Comparison of ENCODE assay signal across 11 cellular contexts in genomic region chr19:11268783-11269267, GRCh38. TPM values are rescaled to one million over a fixed set of nuclear protein-coding genes. Genes with fewer than 3 reads are reported as not detected.
DNase-seq lines count a peak whose midpoint lies in the region; ATAC-seq and TF ChIP-seq lines count a peak whose summit lies in the region.
"Had no signal": no experiment of that assay in that cellular context is flagged by ENCODE, and none has a peak within 500 bp of the region (broad histone marks: within the 10 kb centered on the region; RNA-seq: fewer than 3 reads in every experiment).

No MANE protein-coding gene starts in this region.

- no peaks in the 10 kb centered on the region for H3K27me3 ChIP-seq in SJSA1 (replicated peaks)
- no peaks in the 10 kb centered on the region for H3K27me3 ChIP-seq in osteoblast (ENCODE audit: insufficient read depth, low read length)

- H3K36me3 ChIP-seq in SJSA1 (no peaks in the 10 kb centered on the region), osteoblast (ENCODE audit: insufficient read depth, low read length) (no peaks in the 10 kb centered on the region)

- no peak overlapping the region for H2AFZ ChIP-seq in osteoblast (ENCODE audit: low read length)

- H4K20me1 ChIP-seq in osteoblast (ENCODE audit: insufficient read depth, low read length): no peaks in the 10 kb centered on the region

- no peaks in the 10 kb centered on the region for H3K79me2 ChIP-seq in osteoblast (ENCODE audit: insufficient read depth, low read length)

- H3K4me1 ChIP-seq in SJSA1 (replicated peaks) (peaks cover 9% of the 10 kb centered on the region; the same call in 1 of the 2 replicates), osteoblast (ENCODE audit: insufficient read depth, low read length) (no peaks in the 10 kb centered on the region)

- H3K4me3 ChIP-seq in SJSA1: no peak overlapping the region
- no peak overlapping the region for H3K4me3 ChIP-seq in fibroblast of pulmonary artery (replicated peaks; ENCODE audit: low read depth, low read length)
- no peak overlapping the region for H3K4me3 ChIP-seq in osteoblast (ENCODE audit: insufficient read depth, low read length)

- no peak overlapping the region for H3K4me2 ChIP-seq in osteoblast (ENCODE audit: insufficient read depth, low read length)

- H3K9me3 ChIP-seq in SJSA1 (replicated peaks) (no peaks in the 10 kb centered on the region), osteoblast (ENCODE audit: low read depth, low read length) (no peaks in the 10 kb centered on the region)

- ATAC-seq in HG02610 (IDR thresholded peaks at IDR 0.05; ENCODE audit: unreplicated experiment) (no peak), GM18870 (IDR thresholded peaks at IDR 0.05; ENCODE audit: unreplicated experiment) (no peak)

- no peak for TF ChIP-seq CTCF in fibroblast of pulmonary artery (IDR thresholded peaks at IDR 0.05; ENCODE audit: low read length, missing control alignments)
- TF ChIP-seq CTCF in osteoblast (IDR thresholded peaks at IDR 0.05; ENCODE audit: extremely low read depth, low read depth, low read length): no peak

- H3K27ac ChIP-seq in SJSA1: no peak overlapping the region
- no peak overlapping the region for H3K27ac ChIP-seq in osteoblast (ENCODE audit: low read depth, low read length)

- peak; percentile 79 for DNase-seq in DMS53 (lab: John Stamatoyannopoulos, UW)
- peak; percentile 32 to 61 for DNase-seq in SJSA1 (ENCODE audit: low read depth in 1 of 2, low spot score in 2 of 2)
- DNase-seq in fibroblast of pulmonary artery (ENCODE audit: low read depth): peak; percentile 96
- peak; percentile 88 for DNase-seq in osteoblast (ENCODE audit: insufficient read length, low spot score, missing footprints)
- DNase-seq in NCI-H2227 (lab: John Stamatoyannopoulos, UW; ENCODE audit: unreplicated experiment): no peak
- DNase-seq in iPS-NIHi7 (ENCODE audit: extremely low spot score): no peak
- DNase-seq: activated naive CD4-positive, alpha-beta T cell treated with Interleukin-2 at 50 U/mL for 16 hours; Calu3; naive B cell had no signal

RNA-seq across cellular contexts. Expression of gene DOCK6, which starts 6.5 kb away (rescaled TPM):
- 2.0 and 7.9 TPM in 2 replicates for total RNA-seq in SJSA1 (2014; rRNA removed; shearing (Covaris generic))
- total RNA-seq in osteoblast: 12.7 and 183 TPM in 2 replicates

RNA-seq across cellular contexts. Expression of gene TSPAN16, which starts 27.1 kb away (rescaled TPM):
- 0.50 TPM in 1 of 2 replicates, not detected in the other for total RNA-seq in SJSA1 (2014; rRNA removed; shearing (Covaris generic))
- total RNA-seq in osteoblast: not detected in 2 replicates
- total RNA-seq: Calu3 had no signal

RNA-seq across cellular contexts. Expression of gene ANGPTL8, which starts 29.4 kb away (rescaled TPM):
- 0.61 TPM in 1 of 2 replicates, not detected in the other for total RNA-seq in SJSA1 (2014; rRNA removed; shearing (Covaris generic))
- total RNA-seq in osteoblast: not detected in 2 replicates
- total RNA-seq: Calu3 had no signal

Comparison
In these comparisons a context has a peak if more than half of its experiments do, and no peak if none do; other contexts are left out.
1. DNase-seq: peak in DMS53 (single experiment), SJSA1 (2 of 2), fibroblast of pulmonary artery (single experiment) and osteoblast (single experiment); none in NCI-H2227 (single experiment) and iPS-NIHi7 (single experiment).